8 cellular contexts compared by ENCODE assay signal in the genomic region with DNA sequence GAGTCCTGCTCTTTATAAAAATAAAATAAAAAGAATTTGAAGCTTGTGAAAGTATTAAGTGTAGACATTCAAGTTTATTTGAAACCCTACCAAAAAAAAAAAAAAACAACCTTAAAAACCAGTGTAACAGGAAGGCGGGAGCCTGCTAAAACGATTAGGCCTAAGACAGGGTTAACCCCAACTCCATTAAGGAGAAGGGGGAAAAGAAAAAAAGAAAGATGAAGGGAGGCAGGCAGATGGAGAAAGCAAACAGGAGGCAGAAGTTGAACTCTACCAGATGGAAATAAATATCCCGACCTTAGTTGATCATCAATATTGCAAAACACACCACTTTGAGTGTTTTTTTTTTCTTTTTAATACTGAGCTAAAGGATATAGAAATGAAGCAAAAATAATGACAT. TPM values are rescaled to one million over a fixed set of nuclear protein-coding genes. Genes with fewer than 3 reads are reported as not detected.
A peak's percentile ranks its signal among the peaks of the same experiment; 100 is the strongest.
DNase-seq lines count a peak whose midpoint lies in the region; ATAC-seq, FAIRE-seq and TF ChIP-seq lines count a peak whose summit lies in the region.

No MANE protein-coding gene starts in this region.

- ATAC-seq in GM18511 (IDR thresholded peaks at IDR 0.05; ENCODE audit: unreplicated experiment): no peak

- H3K9ac ChIP-seq in OCI-LY1 (ENCODE audit: low read length): peak overlapping the region; percentile 96

- H3K4me2 ChIP-seq in OCI-LY1 (ENCODE audit: low read length): peak overlapping the region; percentile 96

- H3F3A ChIP-seq in OCI-LY1 (ENCODE audit: insufficient read depth, low read length): no peaks in the 10 kb centered on the region; the same call in 1 of the 2 replicates

- intact Hi-C loops in prostate gland (cut with DNase I): loop anchor here (5.0 to 10.0 kb wide), 3 partner anchors 95 to 572 kb away; no protein-coding TSS in a partner anchor

- H3K27ac ChIP-seq in OCI-LY1 (ENCODE audit: low read depth, low read length, poor library complexity, severe bottlenecking): peak overlapping the region; percentile 92
- H3K27ac ChIP-seq in epithelial cell of prostate: peak overlapping the region; percentile 98
- peak overlapping the region; percentile 95 to 98 for H3K27ac ChIP-seq in prostate gland

- H3K36me3 ChIP-seq in OCI-LY1 (ENCODE audit: insufficient read depth, low read length) (peaks cover 45% of the 10 kb centered on the region), prostate gland (no peaks in the 10 kb centered on the region)

- H3K9me3 ChIP-seq in OCI-LY1 (ENCODE audit: low read length): no peaks in the 10 kb centered on the region
- H3K9me3 ChIP-seq in prostate gland: no peaks in the 10 kb centered on the region

- TF ChIP-seq CTCF in OCI-LY1 (IDR thresholded peaks at IDR 0.05; ENCODE audit: low read length): no peak
- TF ChIP-seq CTCF in prostate gland (IDR thresholded peaks at IDR 0.05): no peak

- peaks cover 48% of the 10 kb centered on the region for H3K79me2 ChIP-seq in OCI-LY1 (ENCODE audit: insufficient read depth, low read length)

- WGBS in prostate gland: 9% methylated on average over 3 of the region's 3 CpGs

- TF ChIP-seq POLR2A in prostate gland (IDR thresholded peaks at IDR 0.05): no peak
- no peak for TF ChIP-seq POLR2A in GM12891 (IDR thresholded peaks at IDR 0.05; ENCODE audit: low read depth, low read length)

- H3K27me3 ChIP-seq in OCI-LY1 (ENCODE audit: insufficient read depth, low read length) (no peaks in the 10 kb centered on the region), prostate gland (replicated peaks; ENCODE audit: insufficient read depth) (no peaks in the 10 kb centered on the region)

- no peak overlapping the region for H2AFZ ChIP-seq in OCI-LY1 (ENCODE audit: low read length)

- no peak for FAIRE-seq in GM12891 (lab: Jason Lieb, UNC)

- H4K20me1 ChIP-seq in OCI-LY1 (ENCODE audit: insufficient read depth, low read length): no peaks in the 10 kb centered on the region

- H3K9me2 ChIP-seq in OCI-LY1 (ENCODE audit: low read depth, low read length): no peaks in the 10 kb centered on the region

- DNase-seq in GM03348 (ENCODE audit: low spot score) (peak; percentile 20), epithelial cell of prostate (ENCODE audit: low read depth, low spot score) (no peak), prostate gland (ENCODE audit: low spot score) (no peak), GM12891 (ENCODE audit: insufficient read length, low spot score) (no peak), activated gamma-delta T cell (lab: John Stamatoyannopoulos, UW) (no peak), NCI-H2227 (lab: John Stamatoyannopoulos, UW; ENCODE audit: unreplicated experiment) (no peak)

- peaks cover 52% of the 10 kb centered on the region for H3K4me1 ChIP-seq in OCI-LY1 (ENCODE audit: insufficient read depth, low read length, severe bottlenecking)
- H3K4me1 ChIP-seq in prostate gland (replicated peaks): no peaks in the 10 kb centered on the region

- H3K4me3 ChIP-seq in OCI-LY1 (ENCODE audit: low read depth, low read length, poor library complexity, severe bottlenecking) (peak overlapping the region; percentile 94), prostate gland (peak overlapping the region; percentile 59 to 77)

TF ChIP-seq in GM12891, 5 proteins besides CTCF, POLR2A, EP300 and RAD21:
- TF ChIP-seq POU2F2 (IDR thresholded peaks at IDR 0.05; ENCODE audit: low read depth, low read length): no peak
- TF ChIP-seq TAF1 (IDR thresholded peaks at IDR 0.05; ENCODE audit: low read depth, low read length): no peak
- TF ChIP-seq PAX5 (IDR thresholded peaks at IDR 0.05; ENCODE audit: insufficient read depth, low read length, severe bottlenecking): no peak
- no peak for TF ChIP-seq SPI1 (IDR thresholded peaks at IDR 0.05; ENCODE audit: low read depth, low read length)
- no peak for TF ChIP-seq POLR2AphosphoS5 (IDR thresholded peaks at IDR 0.05; ENCODE audit: low read depth, low read length)
TF ChIP-seq in GM12891: peak in this region for 0.

RNA-seq across cellular contexts. Expression of a gene that starts 1.2 kb away (rescaled TPM):
- 10 to 100 TPM; 52.7 to 56.9 TPM for total RNA-seq in prostate gland
- 117 TPM for polyA plus RNA-seq in GM12891 (2012; ENCODE audit: low read depth, missing spikeins)
